In genomic region chr1:21045351-21045750, GRCh38 we compare ENCODE assay signal across 32 cellular contexts.
DNase-seq lines count a peak whose midpoint lies in the region; FAIRE-seq and TF ChIP-seq lines count a peak whose summit lies in the region.
"Had no signal": no experiment of that assay in that cellular context is flagged by ENCODE, and none has a peak within 500 bp of the region (broad histone marks: within the 10 kb centered on the region; RNA-seq: fewer than 3 reads in every experiment).

No MANE protein-coding gene starts in this region.

- H3K27me3 Mint-ChIP-seq in astrocyte (ENCODE audit: low read depth, unreplicated experiment), result no peaks in the 10 kb centered on the region
- H3K27me3 Mint-ChIP-seq: activated CD4-positive, alpha-beta T cell treated with anti-CD3 and anti-CD28 coated beads for 36 hours; activated naive CD4-positive, alpha-beta T cell treated with anti-CD3 and anti-CD28 coated beads, Interleukin-2, amount 50 U/mL, for 24 hours; activated T-helper 17 cell treated with anti-CD3 and anti-CD28 coated beads, Interleukin-2, amount 50 U/mL, for 72 hours; CD4-positive, alpha-beta T cell; dendritic cell treated with granulocyte-macrophage colony-stimulating factor and Interleukin-4, amounts not matched to agents 40 ng/mL and 50 ng/mL, for 4 days; stimulated activated naive B cell treated with anti-CD40 and anti-IgM and Interleukin-4, amounts not matched to agents 10 μg/mL and 1 μg/mL and 100 μg/mL, for 72 hours had no signal

- no peaks in the 10 kb centered on the region for H3K27me3 ChIP-seq in astrocyte (ENCODE audit: insufficient read depth, low read length)
- H3K27me3 ChIP-seq in effector memory CD4-positive, alpha-beta T cell (replicated peaks; ENCODE audit: control insufficient read depth, insufficient read depth, low read length, poor library complexity, severe bottlenecking), result no peaks in the 10 kb centered on the region
- H3K27me3 ChIP-seq: cardiac muscle cell, ovary, upper lobe of left lung had no signal

- TF ChIP-seq CTCF in astrocyte (IDR thresholded peaks at IDR 0.05; ENCODE audit: insufficient read depth, low read depth, low read length) (no peak), fibroblast of villous mesenchyme (IDR thresholded peaks at IDR 0.05; ENCODE audit: insufficient read depth, low read depth, low read length) (no peak)

- H2AFZ ChIP-seq in astrocyte (ENCODE audit: low read depth, low read length), result no peak overlapping the region

- H3K9me3 ChIP-seq in astrocyte (ENCODE audit: insufficient read depth, low read depth, low read length), result no peaks in the 10 kb centered on the region
- H3K9me3 ChIP-seq in effector memory CD4-positive, alpha-beta T cell (ENCODE audit: control insufficient read depth, low read length), result no peaks in the 10 kb centered on the region
- H3K9me3 ChIP-seq: ovary, upper lobe of left lung had no signal

- DNase-seq in NCI-H1694 (lab: John Stamatoyannopoulos, UW), result peak; percentile 6
- DNase-seq in NCI-H1694 treated with DMSO at 0.1 percent for 48 hours (lab: John Stamatoyannopoulos, UW), result no peak
- peak; percentile 64 for DNase-seq in astrocyte (ENCODE audit: low read depth)
- peak; percentile 25 for DNase-seq in fibroblast of villous mesenchyme (ENCODE audit: low read depth)
- DNase-seq in HTR-8/SVneo (ENCODE audit: insufficient read length, low spot score), result no peak
- no peak for DNase-seq in head of caudate nucleus
- no peak for DNase-seq in DMS79 (lab: John Stamatoyannopoulos, UW)
- no peak for DNase-seq in effector memory CD4-positive, alpha-beta T cell
- DNase-seq: 8988T; activated CD4-positive, alpha-beta T cell treated with anti-CD3 and anti-CD28 coated beads for 36 hours; activated CD8-positive, alpha-beta T cell treated with anti-CD3 and anti-CD28 coated beads, Interleukin-2, amount 10 ng/mL, durations not matched to agents 7 days and 5 days; CD4-positive, alpha-beta T cell; hippocampal formation; NCI-H1092 treated with DMSO at 0.1 percent for 48 hours; NCI-H1930; NCI-H2227 treated with DMSO at 0.1 percent for 48 hours; NCI-H748 treated with DMSO at 0.1 percent for 48 hours; nephron progenitor cell; ovary; SIG-M5; stimulated activated naive B cell treated with anti-CD40 and anti-IgM and Interleukin-4, amounts not matched to agents 10 μg/mL and 1 μg/mL and 100 μg/mL, for 72 hours; substantia nigra; T1000; upper lobe of left lung had no signal

- intact Hi-C loops in head of caudate nucleus (cut with DNase I), result no loop called here

- H3K4me2 ChIP-seq in astrocyte (ENCODE audit: low read length), result no peak overlapping the region

- no peak for FAIRE-seq in astrocyte (lab: Jason Lieb, UNC)
- FAIRE-seq in HTR-8/SVneo (lab: Jason Lieb, UNC), result no peak
- FAIRE-seq: GM12891, RCC 7860 had no signal

- H3K9ac ChIP-seq in astrocyte (ENCODE audit: low read length), result no peak overlapping the region

- peaks cover 2% of the 10 kb centered on the region for H3K36me3 ChIP-seq in astrocyte (ENCODE audit: insufficient read depth, low read length)
- H3K36me3 ChIP-seq in effector memory CD4-positive, alpha-beta T cell (ENCODE audit: control insufficient read depth, insufficient read depth, low read length), result no peaks in the 10 kb centered on the region
- H3K36me3 ChIP-seq: cardiac muscle cell, ovary had no signal

- no peaks in the 10 kb centered on the region for H3K9me3 Mint-ChIP-seq in astrocyte (ENCODE audit: unreplicated experiment)
- H3K9me3 Mint-ChIP-seq: activated naive CD4-positive, alpha-beta T cell treated with anti-CD3 and anti-CD28 coated beads, Interleukin-2, amount 50 U/mL, for 24 hours; activated T-helper 17 cell treated with anti-CD3 and anti-CD28 coated beads, Interleukin-2, amount 50 U/mL, for 72 hours; CD4-positive, alpha-beta T cell; dendritic cell treated with granulocyte-macrophage colony-stimulating factor and Interleukin-4, amounts not matched to agents 40 ng/mL and 50 ng/mL, for 4 days; stimulated activated naive B cell treated with anti-CD40 and anti-IgM and Interleukin-4, amounts not matched to agents 10 μg/mL and 1 μg/mL and 100 μg/mL, for 72 hours had no signal

- no peak overlapping the region for H3K27ac ChIP-seq in astrocyte (ENCODE audit: low read depth, low read length)
- H3K27ac ChIP-seq in effector memory CD4-positive, alpha-beta T cell (ENCODE audit: insufficient read depth, low read length, poor library complexity, severe bottlenecking), result no peak overlapping the region
- H3K27ac ChIP-seq: cardiac muscle cell, ovary, upper lobe of left lung, VCaP had no signal

- H3K27ac Mint-ChIP-seq in astrocyte (ENCODE audit: unreplicated experiment), result peak overlapping the region; percentile 3
- H3K27ac Mint-ChIP-seq: activated CD4-positive, alpha-beta T cell treated with anti-CD3 and anti-CD28 coated beads for 36 hours; activated CD8-positive, alpha-beta T cell treated with anti-CD3 and anti-CD28 coated beads, Interleukin-2, amount 10 ng/mL, durations not matched to agents 7 days and 5 days; activated naive CD4-positive, alpha-beta T cell treated with anti-CD3 and anti-CD28 coated beads, Interleukin-2, amount 50 U/mL, for 24 hours; activated T-helper 17 cell treated with anti-CD3 and anti-CD28 coated beads, Interleukin-2, amount 50 U/mL, for 72 hours; CD4-positive, alpha-beta T cell; dendritic cell treated with granulocyte-macrophage colony-stimulating factor and Interleukin-4, amounts not matched to agents 40 ng/mL and 50 ng/mL, for 4 days; stimulated activated naive B cell treated with anti-CD40 and anti-IgM and Interleukin-4, amounts not matched to agents 10 μg/mL and 1 μg/mL and 100 μg/mL, for 72 hours had no signal

- peaks cover 19% of the 10 kb centered on the region for H3K4me1 ChIP-seq in astrocyte (ENCODE audit: insufficient read depth, low read length)
- H3K4me1 ChIP-seq in effector memory CD4-positive, alpha-beta T cell (ENCODE audit: control insufficient read depth, insufficient read depth, low read length, poor library complexity, severe bottlenecking), result no peaks in the 10 kb centered on the region

- peaks cover 86% of the 10 kb centered on the region for H4K20me1 ChIP-seq in astrocyte (ENCODE audit: insufficient read depth, low read length)

- H3K4me3 Mint-ChIP-seq in astrocyte (ENCODE audit: unreplicated experiment), result no peak overlapping the region
- H3K4me3 Mint-ChIP-seq: activated CD4-positive, alpha-beta T cell treated with anti-CD3 and anti-CD28 coated beads for 36 hours; activated CD8-positive, alpha-beta T cell treated with anti-CD3 and anti-CD28 coated beads, Interleukin-2, amount 10 ng/mL, durations not matched to agents 7 days and 5 days; activated naive CD4-positive, alpha-beta T cell treated with anti-CD3 and anti-CD28 coated beads, Interleukin-2, amount 50 U/mL, for 24 hours; activated T-helper 17 cell treated with anti-CD3 and anti-CD28 coated beads, Interleukin-2, amount 50 U/mL, for 72 hours; CD4-positive, alpha-beta T cell; dendritic cell treated with granulocyte-macrophage colony-stimulating factor and Interleukin-4, amounts not matched to agents 40 ng/mL and 50 ng/mL, for 4 days; nephron progenitor cell; stimulated activated naive B cell treated with anti-CD40 and anti-IgM and Interleukin-4, amounts not matched to agents 10 μg/mL and 1 μg/mL and 100 μg/mL, for 72 hours had no signal

- H3K4me3 ChIP-seq in astrocyte (ENCODE audit: insufficient read depth, low read depth, low read length) (no peak overlapping the region), fibroblast of villous mesenchyme (ENCODE audit: low read depth, low read length) (no peak overlapping the region)
- H3K4me3 ChIP-seq in effector memory CD4-positive, alpha-beta T cell (ENCODE audit: insufficient read depth, low read depth, low read length, poor library complexity, severe bottlenecking), result no peak overlapping the region
- H3K4me3 ChIP-seq: cardiac muscle cell, lung, ovary, upper lobe of left lung had no signal

- H3K36me3 Mint-ChIP-seq in astrocyte (ENCODE audit: low read depth, unreplicated experiment), result peaks cover 9% of the 10 kb centered on the region

- peaks cover 78% of the 10 kb centered on the region for H3K79me2 ChIP-seq in astrocyte (ENCODE audit: insufficient read depth, low read length)

- peaks cover 24% of the 10 kb centered on the region for H3K4me1 Mint-ChIP-seq in astrocyte (ENCODE audit: low read depth, unreplicated experiment)

Comparison
In these comparisons a context has a peak if more than half of its experiments do, and no peak if none do; other contexts are left out.
1. DNase-seq: peak in NCI-H1694 (single experiment), astrocyte (single experiment) and fibroblast of villous mesenchyme (single experiment); none in NCI-H1694 treated with DMSO at 0.1 percent for 48 hours (single experiment), HTR-8/SVneo (single experiment), head of caudate nucleus (0 of 42), DMS79 (single experiment) and effector memory CD4-positive, alpha-beta T cell (0 of 3).